In genomic region chr5:142845402-142845901, GRCh38 we compare ENCODE assay signal across 8 cellular contexts.
DNase-seq lines count a peak whose midpoint lies in the region; ATAC-seq, FAIRE-seq and TF ChIP-seq lines count a peak whose summit lies in the region.

No MANE protein-coding gene starts in this region.

- H3K4me3 ChIP-seq in NB4 (ENCODE audit: low read depth, low read length): no peak overlapping the region

- no peak for TF ChIP-seq CTCF in NB4 (IDR thresholded peaks at IDR 0.05; ENCODE audit: low read depth, low read length)

- TF ChIP-seq POLR2A in NB4 (IDR thresholded peaks at IDR 0.05; ENCODE audit: extremely low read depth, insufficient read length): no peak

- H3K27ac Mint-ChIP-seq in activated T-cell treated with anti-CD3 and anti-CD28 coated beads, Interleukin-2, amount 50 U/mL, for 72 hours: peak overlapping the region; percentile 39
- peak overlapping the region; percentile 49 for H3K27ac Mint-ChIP-seq in stimulated activated memory B cell treated with anti-CD40 and anti-IgM and Interleukin-4, amounts not matched to agents 10 μg/mL and 1 μg/mL and 100 μg/mL, for 72 hours

- H3K27ac ChIP-seq in epithelial cell of prostate: peak overlapping the region; percentile 20

- ATAC-seq in activated T-cell treated with anti-CD3 and anti-CD28 coated beads, Interleukin-2, amount 50 U/mL, for 72 hours (replicated peaks in 1 of 2): peak; percentile 34 to 41
- peak; percentile 28 for ATAC-seq in stimulated activated memory B cell treated with anti-CD40 and anti-IgM and Interleukin-4, amounts not matched to agents 10 μg/mL and 1 μg/mL and 100 μg/mL, for 72 hours

- peaks cover 48% of the 10 kb centered on the region for H3K4me1 Mint-ChIP-seq in activated T-cell treated with anti-CD3 and anti-CD28 coated beads, Interleukin-2, amount 50 U/mL, for 72 hours (ENCODE audit: low read depth)
- peaks cover 35% of the 10 kb centered on the region for H3K4me1 Mint-ChIP-seq in stimulated activated memory B cell treated with anti-CD40 and anti-IgM and Interleukin-4, amounts not matched to agents 10 μg/mL and 1 μg/mL and 100 μg/mL, for 72 hours

- no peak for FAIRE-seq in frontal cortex (lab: Jason Lieb, UNC)

- H3K9me3 Mint-ChIP-seq in activated T-cell treated with anti-CD3 and anti-CD28 coated beads, Interleukin-2, amount 50 U/mL, for 72 hours: no peaks in the 10 kb centered on the region
- no peaks in the 10 kb centered on the region for H3K9me3 Mint-ChIP-seq in stimulated activated memory B cell treated with anti-CD40 and anti-IgM and Interleukin-4, amounts not matched to agents 10 μg/mL and 1 μg/mL and 100 μg/mL, for 72 hours

- no peaks in the 10 kb centered on the region for H3K27me3 Mint-ChIP-seq in activated T-cell treated with anti-CD3 and anti-CD28 coated beads, Interleukin-2, amount 50 U/mL, for 72 hours (ENCODE audit: low read depth)
- H3K27me3 Mint-ChIP-seq in stimulated activated memory B cell treated with anti-CD40 and anti-IgM and Interleukin-4, amounts not matched to agents 10 μg/mL and 1 μg/mL and 100 μg/mL, for 72 hours: no peaks in the 10 kb centered on the region

- DNase-seq in activated T-cell treated with anti-CD3 and anti-CD28 coated beads, Interleukin-2, amount 50 U/mL, for 72 hours: no peak
- DNase-seq in activated T-cell treated with anti-CD3 and anti-CD28 coated beads, Interleukin-2, amount 50 U/mL, for 1 hour: no peak
- peak; percentile 56 for DNase-seq in NB4 (ENCODE audit: low read depth)
- no peak for DNase-seq in epithelial cell of prostate (ENCODE audit: low read depth, low spot score)
- no peak for DNase-seq in NCI-H187 treated with DMSO at 0.1 percent for 48 hours (lab: John Stamatoyannopoulos, UW)
- DNase-seq in frontal cortex (ENCODE audit: low spot score in 2 of 2): no peak
- no peak for DNase-seq in HuH-7.5 (ENCODE audit: low spot score)

- H3K4me3 Mint-ChIP-seq in activated T-cell treated with anti-CD3 and anti-CD28 coated beads, Interleukin-2, amount 50 U/mL, for 72 hours: peak overlapping the region; percentile 27 to 54
- H3K4me3 Mint-ChIP-seq in stimulated activated memory B cell treated with anti-CD40 and anti-IgM and Interleukin-4, amounts not matched to agents 10 μg/mL and 1 μg/mL and 100 μg/mL, for 72 hours: no peak overlapping the region

- no peaks in the 10 kb centered on the region for H3K36me3 Mint-ChIP-seq in activated T-cell treated with anti-CD3 and anti-CD28 coated beads, Interleukin-2, amount 50 U/mL, for 72 hours (ENCODE audit: insufficient read depth in 2 of 2)
- no peaks in the 10 kb centered on the region for H3K36me3 Mint-ChIP-seq in stimulated activated memory B cell treated with anti-CD40 and anti-IgM and Interleukin-4, amounts not matched to agents 10 μg/mL and 1 μg/mL and 100 μg/mL, for 72 hours
